In the genomic region with DNA sequence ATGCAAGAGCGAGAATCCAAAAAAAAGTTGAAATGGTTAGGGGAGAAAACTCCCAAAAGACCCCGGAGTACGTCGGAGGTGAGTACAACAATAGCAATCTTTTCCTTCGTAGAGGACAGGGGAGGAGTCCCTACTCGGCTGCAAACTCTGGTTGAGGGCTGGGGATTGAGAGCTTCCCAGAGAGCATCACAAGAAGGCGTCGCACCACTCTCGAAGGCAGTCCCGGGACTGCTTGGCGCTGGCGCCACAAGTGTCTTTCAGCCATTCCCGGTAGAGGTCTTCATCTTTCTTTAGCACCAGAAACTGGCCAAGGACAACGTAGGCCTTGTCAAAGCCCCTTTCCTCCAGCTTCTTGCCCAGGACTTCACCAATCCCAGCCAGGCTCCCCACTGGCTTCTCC, we compare ENCODE assay signal across 6 cellular contexts. TPM values are rescaled to one million over a fixed set of nuclear protein-coding genes. Genes with fewer than 3 reads are reported as not detected.
DNase-seq lines count a peak whose midpoint lies in the region; ATAC-seq and TF ChIP-seq lines count a peak whose summit lies in the region.
"Not testable (repeated sequence)": the region's sequence is repeated elsewhere in the genome, so short reads cannot be mapped to it uniquely, and the experiment has no call there.

No MANE protein-coding gene starts in this region.

- CTCF ChIA-PET in CD4-positive, alpha-beta memory T cell (lab: Charles Lee; ENCODE audit: partially characterized antibody): interaction anchor here (1.3 kb wide), 1 partner anchor 11 kb away, joined by 6 read pairs; no protein-coding TSS in a partner anchor
- CTCF ChIA-PET in WTC11 (lab: Charles Lee): interaction anchor here (0.7 to 1.0 kb wide), 2 partner anchors 16 to 548 kb away, joined by 3 to 7 read pairs; no protein-coding TSS in a partner anchor

- H4K8ac ChIP-seq in H9 (replicated peaks; ENCODE audit: insufficient read length, low read depth, low read length): not testable (repeated sequence)

- not testable (repeated sequence) for ATAC-seq in WTC11; effector memory CD8-positive, alpha-beta T cell (replicated peaks); naive thymus-derived CD8-positive, alpha-beta T cell

- H2BK15ac ChIP-seq in H9 (ENCODE audit: low read depth, low read length): not testable (repeated sequence)

- not testable (repeated sequence) for H3K4ac ChIP-seq in H9 (ENCODE audit: low read depth, low read length)

- H2BK12ac ChIP-seq in H9 (ENCODE audit: insufficient read length, low read depth, low read length): not testable (repeated sequence)

- H3K4me3 Mint-ChIP-seq in CD4-positive, alpha-beta memory T cell: peak overlapping the region in 1 of 8 donors; percentile 21
- not testable (repeated sequence) for H3K4me3 Mint-ChIP-seq in H9; WTC11; activated naive CD8-positive, alpha-beta T cell; effector memory CD8-positive, alpha-beta T cell
- peak overlapping the region in 6 of 10 donors; percentile 34 to 85 (median 58) for H3K4me3 Mint-ChIP-seq in naive thymus-derived CD8-positive, alpha-beta T cell

- not testable (repeated sequence) for H3K9me3 Mint-ChIP-seq in CD4-positive, alpha-beta memory T cell; H9; WTC11; activated naive CD8-positive, alpha-beta T cell (ENCODE audit: low read depth); effector memory CD8-positive, alpha-beta T cell; naive thymus-derived CD8-positive, alpha-beta T cell

- not testable (repeated sequence) for H3K79me2 ChIP-seq in H9 (ENCODE audit: insufficient read depth, low read length)

- not testable (repeated sequence) for H3K27ac ChIP-seq in CD4-positive, alpha-beta memory T cell (ENCODE audit: low read depth, low read length); H9 (ENCODE audit: insufficient read length, low read depth, low read length)

- not testable (repeated sequence) for DNase-seq in CD4-positive, alpha-beta memory T cell; WTC11 (ENCODE audit: low spot score); effector memory CD8-positive, alpha-beta T cell; naive thymus-derived CD8-positive, alpha-beta T cell
- DNase-seq in H9: peak; percentile 35

- peak overlapping the region in 5 of 7 donors; percentile 6 to 94 (median 30) for H3K27ac Mint-ChIP-seq in CD4-positive, alpha-beta memory T cell
- H3K27ac Mint-ChIP-seq in H9: not testable (repeated sequence)
- peak overlapping the region; percentile 9; the same call in 1 of the 2 replicates for H3K27ac Mint-ChIP-seq in WTC11
- peak overlapping the region; percentile 54 for H3K27ac Mint-ChIP-seq in activated naive CD8-positive, alpha-beta T cell
- peak overlapping the region; percentile 35 for H3K27ac Mint-ChIP-seq in effector memory CD8-positive, alpha-beta T cell
- peak overlapping the region in 7 of 10 donors; percentile 21 to 85 (median 58) for H3K27ac Mint-ChIP-seq in naive thymus-derived CD8-positive, alpha-beta T cell

- not testable (repeated sequence) for H4K91ac ChIP-seq in H9 (ENCODE audit: insufficient read length, low read depth, low read length)

- not testable (repeated sequence) for H2BK5ac ChIP-seq in H9 (ENCODE audit: insufficient read length, low read length)

- not testable (repeated sequence) for H3K36me3 ChIP-seq in CD4-positive, alpha-beta memory T cell (ENCODE audit: insufficient read depth, low read length)

- not testable (repeated sequence) for H3K23me2 ChIP-seq in H9 (ENCODE audit: insufficient read length, low read depth, low read length, poor library complexity, severe bottlenecking)

- H3K4me1 ChIP-seq in CD4-positive, alpha-beta memory T cell (ENCODE audit: insufficient read depth, low read length): peaks cover 84% of the 10 kb centered on the region
- not testable (repeated sequence) for H3K4me1 ChIP-seq in H9 (ENCODE audit: insufficient read depth, low read length)

- intact Hi-C loops in CD4-positive, alpha-beta memory T cell (cut with micrococcal nuclease): not testable (repeated sequence)

- not testable (repeated sequence) for H2BK20ac ChIP-seq in H9 (ENCODE audit: low read depth, low read length, poor library complexity, severe bottlenecking)

- H3K18ac ChIP-seq in H9 (ENCODE audit: insufficient read length, low read depth, low read length): not testable (repeated sequence)

- not testable (repeated sequence) for H3K56ac ChIP-seq in H9 (ENCODE audit: insufficient read length, low read depth, low read length)

- H3K27me3 Mint-ChIP-seq in CD4-positive, alpha-beta memory T cell; H9 (ENCODE audit: low read depth); WTC11 (ENCODE audit: low read depth); activated naive CD8-positive, alpha-beta T cell; effector memory CD8-positive, alpha-beta T cell; naive thymus-derived CD8-positive, alpha-beta T cell: not testable (repeated sequence)

- H3K27me3 ChIP-seq in CD4-positive, alpha-beta memory T cell (ENCODE audit: insufficient read depth, low read length); H9 (ENCODE audit: insufficient read depth, low read length): not testable (repeated sequence)

- not testable (repeated sequence) for H3K4me2 ChIP-seq in H9 (ENCODE audit: insufficient read depth, insufficient read length, low read length)

- H4K5ac ChIP-seq in H9 (ENCODE audit: insufficient read length, low read depth, low read length): not testable (repeated sequence)

- H3K4me1 Mint-ChIP-seq in CD4-positive, alpha-beta memory T cell: peaks cover 44 to 77% (median 60%) of the 10 kb centered on the region in 4 donors
- H3K4me1 Mint-ChIP-seq in H9 (peaks cover 35 to 45% of the 10 kb centered on the region in 2 experiments), WTC11 (peaks cover 56% of the 10 kb centered on the region)
- H3K4me1 Mint-ChIP-seq in activated naive CD8-positive, alpha-beta T cell (ENCODE audit: low read depth): peaks cover 76% of the 10 kb centered on the region
- H3K4me1 Mint-ChIP-seq in effector memory CD8-positive, alpha-beta T cell (ENCODE audit: low read depth in 2 of 2): peaks cover 41 to 47% of the 10 kb centered on the region in 2 donors
- H3K4me1 Mint-ChIP-seq in naive thymus-derived CD8-positive, alpha-beta T cell: peaks cover 20 to 75% (median 70%) of the 10 kb centered on the region in 4 donors

- no CpG with 5 or more reads among the region's 14 CpGs for WGBS in H9 (ENCODE audit: extremely low coverage, insufficient read length, low lambda C conversion rate)

- not testable (repeated sequence) for H3T11ph ChIP-seq in H9 (ENCODE audit: low read length)

- H3K14ac ChIP-seq in H9 (ENCODE audit: insufficient read depth, low read length): not testable (repeated sequence)

- not testable (repeated sequence) for H2AFZ ChIP-seq in H9 (ENCODE audit: low read length)

- not testable (repeated sequence) for H3K9me3 ChIP-seq in CD4-positive, alpha-beta memory T cell (ENCODE audit: control insufficient read depth in 1 of 2, low read length in 2 of 2); H9 (ENCODE audit: control insufficient read depth, low read depth, low read length)

- not testable (repeated sequence) for H3K4me3 ChIP-seq in CD4-positive, alpha-beta memory T cell (ENCODE audit: low read length in 2 of 2)

- H3K23ac ChIP-seq in H9 (ENCODE audit: insufficient read length, low read depth, low read length): not testable (repeated sequence)

- H3K36me3 Mint-ChIP-seq in CD4-positive, alpha-beta memory T cell: peaks cover 5 to 21% of the 10 kb centered on the region in 2 donors
- not testable (repeated sequence) for H3K36me3 Mint-ChIP-seq in H9 (ENCODE audit: insufficient read depth in 1 of 3, low read depth in 3 of 3); WTC11
- peaks cover 20% of the 10 kb centered on the region for H3K36me3 Mint-ChIP-seq in activated naive CD8-positive, alpha-beta T cell
- H3K36me3 Mint-ChIP-seq in effector memory CD8-positive, alpha-beta T cell (ENCODE audit: insufficient read depth): peaks cover 30% of the 10 kb centered on the region
- H3K36me3 Mint-ChIP-seq in naive thymus-derived CD8-positive, alpha-beta T cell: peaks cover 0 to 16% (median 11%) of the 10 kb centered on the region in 3 donors

- not testable (repeated sequence) for H4K20me1 ChIP-seq in H9 (ENCODE audit: control insufficient read depth, insufficient read depth, insufficient read length)

- not testable (repeated sequence) for H3K9ac ChIP-seq in H9 (ENCODE audit: extremely low read depth, insufficient read length, low read length)

- not testable (repeated sequence) for TF ChIP-seq CTCF in H9 (conservative IDR thresholded peaks at IDR 0.05); WTC11 (IDR thresholded peaks at IDR 0.05)

- not testable (repeated sequence) for H2AK5ac ChIP-seq in H9 (ENCODE audit: insufficient read length, low read length)

- H2BK120ac ChIP-seq in H9 (ENCODE audit: low read depth, low read length, poor library complexity, severe bottlenecking): not testable (repeated sequence)

- POLR2A ChIA-PET in CD4-positive, alpha-beta memory T cell (lab: Charles Lee; ENCODE audit: partially characterized antibody): interaction anchor here (7.0 kb wide), 1 partner anchor 12 kb away, joined by 89 read pairs; a partner anchor contains a TSS
- POLR2A ChIA-PET in WTC11 (lab: Charles Lee): not testable (repeated sequence)
- POLR2A ChIA-PET in naive thymus-derived CD8-positive, alpha-beta T cell (lab: Charles Lee): interaction anchor here (0.6 to 3.2 kb wide), 2 partner anchors 11 to 278 kb away, joined by 3 to 44 read pairs; no protein-coding TSS in a partner anchor

- H3K79me1 ChIP-seq in H9 (ENCODE audit: insufficient read depth, low read depth, low read length, poor library complexity, severe bottlenecking): not testable (repeated sequence)

RNA-seq across cellular contexts. Expression of a gene that starts 12.3 kb away (rescaled TPM):
- total RNA-seq in CD4-positive, alpha-beta memory T cell: 100 to 1,000 TPM; 112 to 115 TPM
- 10 to 100 TPM; 80.8 to 88.5 TPM for polyA plus RNA-seq in CD4-positive, alpha-beta memory T cell
- 41.8 and 42.7 TPM in 2 replicates for total RNA-seq in H9 (2021)
- total RNA-seq in WTC11 (2021): 35.6 to 38.9 TPM (median 36.9 TPM) in 3 replicates
- 100 to 1,000 TPM in 1 of 2 experiments, 10 to 100 TPM in 1; 95.5 to 107 TPM for total RNA-seq in naive thymus-derived CD8-positive, alpha-beta T cell
- polyA plus RNA-seq in naive thymus-derived CD8-positive, alpha-beta T cell: 10 to 100 TPM; 62.5 to 81.5 (median 67.1) TPM
